In genomic region chr7:156148547-156148946, GRCh38 we compare ENCODE assay signal across 23 cellular contexts.
DNase-seq lines count a peak whose midpoint lies in the region; ATAC-seq, FAIRE-seq and TF ChIP-seq lines count a peak whose summit lies in the region.
"Had no signal": no experiment of that assay in that cellular context is flagged by ENCODE, and none has a peak within 500 bp of the region (broad histone marks: within the 10 kb centered on the region; RNA-seq: fewer than 3 reads in every experiment).

No MANE protein-coding gene starts in this region.

- no peaks in the 10 kb centered on the region for H3K9me2 ChIP-seq in GM23338 (ENCODE audit: insufficient read depth)

- no peak overlapping the region for H3K4me3 ChIP-seq in GM23338
- H3K4me3 ChIP-seq in bronchial epithelial cell (ENCODE audit: low read depth, low read length): no peak overlapping the region
- H3K4me3 ChIP-seq: A549; BLaER1 treated with 17β-estradiol and CSF1 and Interleukin-3, amounts not matched to agents 10 nM and 100 nM; GM12878 had no signal

- intact Hi-C loops in sciatic nerve (cut with DNase I): no loop called here

- H3K27ac Mint-ChIP-seq in GM23338 (0 out of 2 replicates have a peak overlapping the region, but pooled peaks have one; percentile 19), nephron progenitor cell (peak overlapping the region; percentile 26)
- H3K27ac Mint-ChIP-seq in activated T-helper 17 cell treated with anti-CD3 and anti-CD28 coated beads, Interleukin-2, amount 50 U/mL, for 72 hours: no peak overlapping the region
- H3K27ac Mint-ChIP-seq: CD14-positive monocyte; CD4-positive, alpha-beta T cell; CD8-positive, alpha-beta memory T cell had no signal

- peaks cover 18% of the 10 kb centered on the region for H3K4me1 Mint-ChIP-seq in GM23338
- H3K4me1 Mint-ChIP-seq in nephron progenitor cell: peaks cover 36% of the 10 kb centered on the region
- no peaks in the 10 kb centered on the region for H3K4me1 Mint-ChIP-seq in activated T-helper 17 cell treated with anti-CD3 and anti-CD28 coated beads, Interleukin-2, amount 50 U/mL, for 72 hours
- H3K4me1 Mint-ChIP-seq: CD14-positive monocyte; CD8-positive, alpha-beta memory T cell had no signal

- FAIRE-seq in bronchial epithelial cell (lab: Jason Lieb, UNC): peak; percentile 77
- FAIRE-seq: A549, G401.6, GM12878, GM19239 had no signal

- peaks cover 7% of the 10 kb centered on the region for H3K9me3 Mint-ChIP-seq in GM23338
- H3K9me3 Mint-ChIP-seq in nephron progenitor cell: peaks cover 6% of the 10 kb centered on the region
- no peaks in the 10 kb centered on the region for H3K9me3 Mint-ChIP-seq in activated T-helper 17 cell treated with anti-CD3 and anti-CD28 coated beads, Interleukin-2, amount 50 U/mL, for 72 hours
- H3K9me3 Mint-ChIP-seq: CD4-positive, alpha-beta T cell; CD8-positive, alpha-beta memory T cell had no signal

- no peaks in the 10 kb centered on the region for H3K27me3 ChIP-seq in GM23338 (ENCODE audit: insufficient read depth)
- no peaks in the 10 kb centered on the region for H3K27me3 ChIP-seq in bronchial epithelial cell (ENCODE audit: control insufficient read depth, insufficient read depth, low read length)
- H3K27me3 ChIP-seq: BLaER1 treated with 17β-estradiol and CSF1 and Interleukin-3, amounts not matched to agents 10 nM and 100 nM had no signal

- no peaks in the 10 kb centered on the region for H4K20me1 ChIP-seq in GM23338 (replicated peaks; ENCODE audit: insufficient read depth)
- H4K20me1 ChIP-seq: BLaER1 treated with 17β-estradiol and CSF1 and Interleukin-3, amounts not matched to agents 10 nM and 100 nM had no signal

- H2AFZ ChIP-seq in GM23338: no peak overlapping the region

- no peak overlapping the region for H3K4me2 ChIP-seq in GM23338
- H3K4me2 ChIP-seq: A549; BLaER1 treated with 17β-estradiol and CSF1 and Interleukin-3, amounts not matched to agents 10 nM and 100 nM had no signal

- no peaks in the 10 kb centered on the region for H3K79me2 ChIP-seq in GM23338 (replicated peaks; ENCODE audit: insufficient read depth)

- H3K4me3 Mint-ChIP-seq in GM23338 (no peak overlapping the region), nephron progenitor cell (no peak overlapping the region)
- no peak overlapping the region for H3K4me3 Mint-ChIP-seq in activated T-helper 17 cell treated with anti-CD3 and anti-CD28 coated beads, Interleukin-2, amount 50 U/mL, for 72 hours
- H3K4me3 Mint-ChIP-seq: CD14-positive monocyte; CD4-positive, alpha-beta T cell; CD8-positive, alpha-beta memory T cell had no signal

- no peak for DNase-seq in GM23338 (ENCODE audit: low spot score)
- no peak for DNase-seq in bronchial epithelial cell (ENCODE audit: low read depth)
- DNase-seq in nephron progenitor cell: no peak
- DNase-seq in sciatic nerve (ENCODE audit: low spot score): peak; percentile 28
- no peak for DNase-seq in stimulated activated CD4-positive, alpha-beta T cell treated with anti-CD3 and anti-CD28 coated beads, Interleukin-1b, Interleukin-23, amount 100 ng/mL, for 48 hours
- DNase-seq in DMS153 treated with DMSO at 0.1 percent for 48 hours (lab: John Stamatoyannopoulos, UW; ENCODE audit: unreplicated experiment): no peak
- DNase-seq: 8988T; ACHN; AML-193; BE2C; CD4-positive, alpha-beta T cell; CD8-positive, alpha-beta memory T cell; DND-41; GOT3; H7 had no signal

- H3F3A ChIP-seq in GM23338 (replicated peaks; ENCODE audit: low read depth): no peaks in the 10 kb centered on the region

- ATAC-seq in GM23338 (no peak), sciatic nerve (no peak)
- ATAC-seq in activated T-helper 17 cell treated with anti-CD3 and anti-CD28 coated beads, Interleukin-2, amount 50 U/mL, for 72 hours (replicated peaks): no peak
- ATAC-seq: A549, GM12878, HCT116 had no signal

- no peaks in the 10 kb centered on the region for H3K4me1 ChIP-seq in GM23338 (ENCODE audit: insufficient read depth)
- H3K4me1 ChIP-seq: BE2C had no signal

- H3K36me3 ChIP-seq in GM23338 (ENCODE audit: insufficient read depth): no peaks in the 10 kb centered on the region
- H3K36me3 ChIP-seq in bronchial epithelial cell (ENCODE audit: control insufficient read depth, insufficient read depth, low read length): no peaks in the 10 kb centered on the region
- H3K36me3 ChIP-seq: BE2C; BLaER1 treated with 17β-estradiol and CSF1 and Interleukin-3, amounts not matched to agents 10 nM and 100 nM had no signal

- H3K36me3 Mint-ChIP-seq in GM23338 (ENCODE audit: low read depth): no peaks in the 10 kb centered on the region
- no peaks in the 10 kb centered on the region for H3K36me3 Mint-ChIP-seq in nephron progenitor cell (ENCODE audit: low read depth)
- H3K36me3 Mint-ChIP-seq in activated T-helper 17 cell treated with anti-CD3 and anti-CD28 coated beads, Interleukin-2, amount 50 U/mL, for 72 hours (ENCODE audit: low read depth): no peaks in the 10 kb centered on the region
- H3K36me3 Mint-ChIP-seq: CD14-positive monocyte; CD8-positive, alpha-beta memory T cell had no signal

- no peak overlapping the region for H3K27ac ChIP-seq in GM23338 (ENCODE audit: low read depth)
- H3K27ac ChIP-seq: A549; BLaER1 treated with 17β-estradiol and CSF1 and Interleukin-3, amounts not matched to agents 10 nM and 100 nM had no signal

- peaks cover 9% of the 10 kb centered on the region for H3K27me3 Mint-ChIP-seq in GM23338 (ENCODE audit: insufficient read depth, low read depth, poor library complexity)
- H3K27me3 Mint-ChIP-seq in nephron progenitor cell (ENCODE audit: low read depth, poor library complexity): peaks cover 6% of the 10 kb centered on the region
- peaks cover 15% of the 10 kb centered on the region for H3K27me3 Mint-ChIP-seq in activated T-helper 17 cell treated with anti-CD3 and anti-CD28 coated beads, Interleukin-2, amount 50 U/mL, for 72 hours

- no peak for TF ChIP-seq CTCF in GM23338 (conservative IDR thresholded peaks at IDR 0.05; ENCODE audit: low read depth in 2 of 2)
- TF ChIP-seq CTCF in bronchial epithelial cell (IDR thresholded peaks at IDR 0.05; ENCODE audit: insufficient read depth, low read length, severe bottlenecking): no peak
- TF ChIP-seq CTCF in nephron progenitor cell (IDR thresholded peaks at IDR 0.05): no peak

TF ChIP-seq in GM23338, 12 proteins besides CTCF, POLR2A, EP300 and RAD21 (continues in another document):
- TF ChIP-seq REST (IDR thresholded peaks at IDR 0.05; ENCODE audit: unreplicated experiment) (no peak), EZH2 (IDR thresholded peaks at IDR 0.05; ENCODE audit: low read depth, unreplicated experiment) (no peak), STAT1 (IDR thresholded peaks at IDR 0.05; ENCODE audit: unreplicated experiment) (no peak), NANOG (IDR thresholded peaks at IDR 0.05; ENCODE audit: borderline replicate concordance) (no peak), JUNB (IDR thresholded peaks at IDR 0.05; ENCODE audit: unreplicated experiment) (no peak), ZNF331 (CRISPR knock-in tag; IDR thresholded peaks at IDR 0.05; ENCODE audit: low read depth) (no peak), CREB1 (CRISPR knock-in tag; IDR thresholded peaks at IDR 0.05; ENCODE audit: low read depth) (no peak), POLR2AphosphoS5 (IDR thresholded peaks at IDR 0.05; ENCODE audit: low read depth) (no peak), ZNF114 (CRISPR knock-in tag; IDR thresholded peaks at IDR 0.05) (no peak), EZH2phosphoT487 (IDR thresholded peaks at IDR 0.05; ENCODE audit: unreplicated experiment) (no peak)
- TF ChIP-seq, protein P1, sequence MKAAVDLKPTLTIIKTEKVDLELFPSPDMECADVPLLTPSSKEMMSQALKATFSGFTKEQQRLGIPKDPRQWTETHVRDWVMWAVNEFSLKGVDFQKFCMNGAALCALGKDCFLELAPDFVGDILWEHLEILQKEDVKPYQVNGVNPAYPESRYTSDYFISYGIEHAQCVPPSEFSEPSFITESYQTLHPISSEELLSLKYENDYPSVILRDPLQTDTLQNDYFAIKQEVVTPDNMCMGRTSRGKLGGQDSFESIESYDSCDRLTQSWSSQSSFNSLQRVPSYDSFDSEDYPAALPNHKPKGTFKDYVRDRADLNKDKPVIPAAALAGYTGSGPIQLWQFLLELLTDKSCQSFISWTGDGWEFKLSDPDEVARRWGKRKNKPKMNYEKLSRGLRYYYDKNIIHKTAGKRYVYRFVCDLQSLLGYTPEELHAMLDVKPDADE (IDR thresholded peaks at IDR 0.05): no peak
